Comparison of ENCODE assay signal across 8 cellular contexts in genomic region chr2:25042321-25043240, GRCh38. TPM values are rescaled to one million over a fixed set of nuclear protein-coding genes. Genes with fewer than 3 reads are reported as not detected.
DNase-seq lines count a peak whose midpoint lies in the region; ATAC-seq and TF ChIP-seq lines count a peak whose summit lies in the region.

No MANE protein-coding gene starts in this region.

- peak overlapping the region; percentile 42 for H3K4me3 ChIP-seq in NB4 (ENCODE audit: low read depth, low read length)
- H3K4me3 ChIP-seq in gastroesophageal sphincter: peak overlapping the region; percentile 60 to 88
- H3K4me3 ChIP-seq in neuron (ENCODE audit: low read length): peak overlapping the region; percentile 62

- H3K27me3 ChIP-seq in gastroesophageal sphincter (no peaks in the 10 kb centered on the region), neuron (ENCODE audit: insufficient read depth, low read length) (peaks cover 13% of the 10 kb centered on the region)

- DNase-seq in NB4 (ENCODE audit: low read depth) (peak; percentile 49), NCI-H1694 (lab: John Stamatoyannopoulos, UW) (no peak), germinal center (ENCODE audit: low spot score) (no peak)
- DNase-seq in activated T-helper 1 cell treated with anti-CD3 and anti-CD28 coated beads, Interleukin-12 subunit alpha, Interleukin-12 subunit beta, Interleukin-2, Interleukin-4 antibody, amounts not matched to agents 30 ng/mL and 10 ng/mL and 1 ng/mL, durations not matched to agents 14 hours and 24 hours and 36 hours (ENCODE audit: low spot score): no peak

- peak overlapping the region; percentile 93 for H2AFZ ChIP-seq in neuron (ENCODE audit: low read depth, low read length)

- H3K9me3 ChIP-seq in gastroesophageal sphincter (no peaks in the 10 kb centered on the region), neuron (ENCODE audit: low read length) (no peaks in the 10 kb centered on the region)

- no peaks in the 10 kb centered on the region for H3K9me3 Mint-ChIP-seq in activated T-helper 1 cell treated with anti-CD3 and anti-CD28 coated beads, Interleukin-12 subunit alpha, Interleukin-12 subunit beta, Interleukin-2, Interleukin-4 antibody, amounts not matched to agents 30 ng/mL and 10 ng/mL and 1 ng/mL, durations not matched to agents 14 hours and 24 hours and 36 hours

- no peak overlapping the region for H3K27ac Mint-ChIP-seq in activated T-helper 1 cell treated with anti-CD3 and anti-CD28 coated beads, Interleukin-12 subunit alpha, Interleukin-12 subunit beta, Interleukin-2, Interleukin-4 antibody, amounts not matched to agents 30 ng/mL and 10 ng/mL and 1 ng/mL, durations not matched to agents 14 hours and 24 hours and 36 hours

- intact Hi-C loops in activated T-helper 1 cell treated with anti-CD3 and anti-CD28 coated beads, Interleukin-12 subunit alpha, Interleukin-12 subunit beta, Interleukin-2, Interleukin-4 antibody, amounts not matched to agents 30 ng/mL and 10 ng/mL and 1 ng/mL, durations not matched to agents 14 hours and 24 hours and 36 hours (cut with micrococcal nuclease): loop anchor here (1.0 to 5.0 kb wide), 4 partner anchors 70 to 1305 kb away; partner anchors contain the start of genes ADCY3, ADGRF3 and SELENOI

- no peak for TF ChIP-seq CTCF in C4-2B (conservative IDR thresholded peaks at IDR 0.05)
- no peak for TF ChIP-seq CTCF in NB4 (IDR thresholded peaks at IDR 0.05; ENCODE audit: low read depth, low read length)
- TF ChIP-seq CTCF in gastroesophageal sphincter (IDR thresholded peaks at IDR 0.05): no peak

- no peaks in the 10 kb centered on the region for H3K36me3 Mint-ChIP-seq in activated T-helper 1 cell treated with anti-CD3 and anti-CD28 coated beads, Interleukin-12 subunit alpha, Interleukin-12 subunit beta, Interleukin-2, Interleukin-4 antibody, amounts not matched to agents 30 ng/mL and 10 ng/mL and 1 ng/mL, durations not matched to agents 14 hours and 24 hours and 36 hours (ENCODE audit: low read depth)

- peak overlapping the region; percentile 81 for H3K4me3 Mint-ChIP-seq in activated T-helper 1 cell treated with anti-CD3 and anti-CD28 coated beads, Interleukin-12 subunit alpha, Interleukin-12 subunit beta, Interleukin-2, Interleukin-4 antibody, amounts not matched to agents 30 ng/mL and 10 ng/mL and 1 ng/mL, durations not matched to agents 14 hours and 24 hours and 36 hours

- TF ChIP-seq POLR2A in NB4 (IDR thresholded peaks at IDR 0.05; ENCODE audit: extremely low read depth, insufficient read length): no peak
- TF ChIP-seq POLR2A in gastroesophageal sphincter (IDR thresholded peaks at IDR 0.05): peak in 1 of 2 donors; percentile 26

- WGBS in gastroesophageal sphincter (ENCODE audit: low coverage in 1 of 2), 2 donors: 0% methylated on average over 2 of the region's 76 CpGs; no CpG with 5 or more reads in 1 of the 2 donors

- H3K4me1 ChIP-seq in gastroesophageal sphincter (peaks cover 0 to 24% (median 13%) of the 10 kb centered on the region in 3 donors), neuron (ENCODE audit: insufficient read depth, low read length) (peaks cover 18% of the 10 kb centered on the region)

- H3K27ac ChIP-seq in C4-2B (peak overlapping the region; percentile 20), gastroesophageal sphincter (peak overlapping the region; percentile 40 to 88 (median 86))

- no peak for TF ChIP-seq EP300 in gastroesophageal sphincter (IDR thresholded peaks at IDR 0.05)

- ATAC-seq in GM19463 (IDR thresholded peaks at IDR 0.05; ENCODE audit: unreplicated experiment): peak; percentile 2
- peak; percentile 32 for ATAC-seq in gastroesophageal sphincter

- no peaks in the 10 kb centered on the region for H3K36me3 ChIP-seq in gastroesophageal sphincter
- H3K36me3 ChIP-seq in neuron (ENCODE audit: insufficient read depth, low read length): no peaks in the 10 kb centered on the region

- H3K4me1 Mint-ChIP-seq in activated T-helper 1 cell treated with anti-CD3 and anti-CD28 coated beads, Interleukin-12 subunit alpha, Interleukin-12 subunit beta, Interleukin-2, Interleukin-4 antibody, amounts not matched to agents 30 ng/mL and 10 ng/mL and 1 ng/mL, durations not matched to agents 14 hours and 24 hours and 36 hours (ENCODE audit: low read depth): peaks cover 26% of the 10 kb centered on the region

- peaks cover 48% of the 10 kb centered on the region for H3K27me3 Mint-ChIP-seq in activated T-helper 1 cell treated with anti-CD3 and anti-CD28 coated beads, Interleukin-12 subunit alpha, Interleukin-12 subunit beta, Interleukin-2, Interleukin-4 antibody, amounts not matched to agents 30 ng/mL and 10 ng/mL and 1 ng/mL, durations not matched to agents 14 hours and 24 hours and 36 hours (ENCODE audit: insufficient read depth)

RNA-seq across cellular contexts. Expression of gene EFR3B, which starts 0.7 kb away (rescaled TPM):
- 0.21 and 0.22 TPM in 2 replicates for total RNA-seq in activated T-helper 1 cell treated with anti-CD3 and anti-CD28 coated beads, Interleukin-12 subunit alpha, Interleukin-12 subunit beta, Interleukin-2, Interleukin-4 antibody, amounts not matched to agents 30 ng/mL and 10 ng/mL and 1 ng/mL, durations not matched to agents 14 hours and 24 hours and 36 hours
- 1 to 10 TPM in 3 of 4 donors, under 1 TPM in 1; 0.67 to 2.4 (median 1.5) TPM for total RNA-seq in gastroesophageal sphincter
